Comparison of ENCODE assay signal across 29 cellular contexts in the genomic region with DNA sequence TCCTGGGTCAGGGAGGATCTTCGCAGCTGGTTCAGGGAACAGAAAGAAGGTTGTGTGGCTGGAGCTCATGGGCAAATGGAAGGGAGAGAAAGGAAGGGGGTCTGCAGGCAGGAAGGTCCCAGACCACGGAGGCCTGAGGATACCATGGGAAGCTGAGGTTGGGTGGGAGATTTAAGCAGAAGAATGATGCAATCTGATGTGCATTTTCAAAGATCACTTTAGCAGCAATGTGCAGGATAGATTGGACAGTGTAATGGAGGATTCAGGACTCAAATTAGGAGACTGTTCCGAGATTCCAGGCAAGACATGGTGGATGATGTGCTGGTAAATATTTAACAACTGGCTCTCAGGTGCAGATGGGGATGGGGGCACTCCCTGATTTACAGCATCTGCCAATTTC. TPM values are rescaled to one million over a fixed set of nuclear protein-coding genes. Genes with fewer than 3 reads are reported as not detected.
"Had no signal": no experiment of that assay in that cellular context is flagged by ENCODE, and none has a peak within 500 bp of the region (broad histone marks: within the 10 kb centered on the region; RNA-seq: fewer than 3 reads in every experiment).

No MANE protein-coding gene starts in this region.

- H3K4me3 Mint-ChIP-seq: naive thymus-derived CD4-positive, alpha-beta T cell had no signal

- H3K9me3 ChIP-seq: colonic mucosa, esophagus squamous epithelium, gastrocnemius medialis, left lung, lower lobe of right lung had no signal

- H3K36me3 ChIP-seq: colonic mucosa, esophagus squamous epithelium, gastrocnemius medialis, heart right ventricle, left lung, lower lobe of right lung had no signal

- H3K27ac ChIP-seq: colonic mucosa, dorsolateral prefrontal cortex, esophagus squamous epithelium, gastrocnemius medialis, heart right ventricle, left lung, lower lobe of right lung had no signal

- ATAC-seq: gastrocnemius medialis; heart right ventricle; left cardiac atrium; left lung; left ventricle myocardium superior; lower lobe of right lung; naive thymus-derived CD4-positive, alpha-beta T cell had no signal

- H3K4me3 ChIP-seq: colonic mucosa, dorsolateral prefrontal cortex, esophagus squamous epithelium, gastrocnemius medialis, heart right ventricle, left lung, lower lobe of right lung had no signal

- H3K27me3 ChIP-seq: colonic mucosa, dorsolateral prefrontal cortex, gastrocnemius medialis, left lung had no signal

- DNase-seq: colonic mucosa; dermis blood vessel endothelial cell; dorsolateral prefrontal cortex; effector CD4-positive, alpha-beta T cell; effector memory CD4-positive, alpha-beta T cell; esophagus squamous epithelium; foreskin fibroblast; foreskin melanocyte; gastrocnemius medialis; glutamatergic neuron; heart right ventricle; hippocampal formation; left cardiac atrium; left lung; left ventricle myocardium superior; lower lobe of right lung; mesendoderm; midbrain; naive thymus-derived CD4-positive, alpha-beta T cell had no signal

RNA-seq across cellular contexts. Expression of a gene that starts 12.0 kb away (rescaled TPM):
- total RNA-seq: colonic mucosa; dermis blood vessel endothelial cell; dorsolateral prefrontal cortex; endothelial cell of umbilical vein; epithelial cell of proximal tubule; esophagus squamous epithelium; gastrocnemius medialis; glomerular endothelial cell; heart right ventricle; kidney epithelial cell; left cardiac atrium; left lung; left ventricle myocardium superior; lower leg skin; lower lobe of right lung; lung microvascular endothelial cell; mononuclear cell; mucosa of gallbladder; naive thymus-derived CD4-positive, alpha-beta T cell had no signal
- polyA plus RNA-seq: endothelial cell of umbilical vein; esophagus; heart right ventricle; keratinocyte; naive thymus-derived CD4-positive, alpha-beta T cell had no signal
